12 cellular contexts compared by ENCODE assay signal in the genomic region with DNA sequence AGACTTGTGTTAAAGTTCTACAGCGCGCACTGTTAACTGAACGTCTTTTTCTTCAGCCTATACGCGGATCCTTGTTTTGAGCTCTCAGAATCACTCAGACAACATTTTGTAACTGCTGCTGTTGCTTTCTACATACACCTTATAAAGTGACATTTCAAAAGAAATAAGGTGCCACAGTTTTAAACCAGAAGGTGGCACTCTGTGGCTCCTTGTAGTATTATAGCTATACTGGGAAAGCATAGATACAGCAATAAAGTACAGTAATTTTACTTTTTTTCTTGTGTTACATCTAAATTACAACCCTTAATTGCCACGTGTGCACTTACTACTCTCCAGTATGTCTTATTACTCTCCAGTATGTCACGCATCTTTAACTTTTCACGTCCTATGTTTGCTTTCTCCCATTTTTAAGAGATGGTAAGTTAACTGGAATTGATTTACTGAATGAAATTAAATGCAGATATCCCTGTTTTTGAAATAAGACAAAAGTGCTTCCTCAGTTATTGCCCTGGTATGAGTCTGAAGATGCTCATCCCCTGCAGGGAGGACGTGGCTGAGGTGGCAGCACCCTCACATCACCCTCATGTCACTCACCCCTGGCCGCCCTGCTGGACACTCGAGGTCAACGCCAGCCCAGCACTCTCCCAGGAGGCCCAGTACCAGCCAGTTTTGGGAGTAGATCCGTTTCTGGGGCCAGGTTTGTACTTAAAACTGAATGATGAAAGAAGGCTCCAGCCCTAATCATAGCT. TPM values are rescaled to one million over a fixed set of nuclear protein-coding genes. Genes with fewer than 3 reads are reported as not detected.
DNase-seq lines count a peak whose midpoint lies in the region; ATAC-seq, FAIRE-seq and TF ChIP-seq lines count a peak whose summit lies in the region.
"Had no signal": no experiment of that assay in that cellular context is flagged by ENCODE, and none has a peak within 500 bp of the region (broad histone marks: within the 10 kb centered on the region; RNA-seq: fewer than 3 reads in every experiment).

No MANE protein-coding gene starts in this region.

- no peak overlapping the region for H3K27ac Mint-ChIP-seq in activated T-helper 1 cell treated with anti-CD3 and anti-CD28 coated beads, Interleukin-12 subunit alpha, Interleukin-12 subunit beta, Interleukin-2, Interleukin-4 antibody, amounts not matched to agents 30 ng/mL and 10 ng/mL and 1 ng/mL, durations not matched to agents 14 hours and 24 hours and 36 hours
- H3K27ac Mint-ChIP-seq: T-helper 2 cell treated with Interferon-gamma antibody and Interleukin-4, amounts not matched to agents 5 μg/mL and 100 μg/mL, for 36 hours had no signal

- H3K27ac ChIP-seq in A549 (no peak overlapping the region), SK-N-SH (ENCODE audit: low read depth in 2 of 2, low read length in 1 of 2) (no peak overlapping the region)
- H3K27ac ChIP-seq: sigmoid colon had no signal

- no peaks in the 10 kb centered on the region for H3K4me1 ChIP-seq in A549
- peaks cover 0 to 9% of the 10 kb centered on the region in 2 experiments; a peak in 1 of 4 replicates for H3K4me1 ChIP-seq in SK-N-SH (ENCODE audit: control insufficient read depth in 1 of 2, insufficient read depth in 2 of 2, low read depth in 1 of 2, low read length in 1 of 2)
- H3K4me1 ChIP-seq: sigmoid colon had no signal

- no peaks in the 10 kb centered on the region for H3K9me3 Mint-ChIP-seq in activated T-helper 1 cell treated with anti-CD3 and anti-CD28 coated beads, Interleukin-12 subunit alpha, Interleukin-12 subunit beta, Interleukin-2, Interleukin-4 antibody, amounts not matched to agents 30 ng/mL and 10 ng/mL and 1 ng/mL, durations not matched to agents 14 hours and 24 hours and 36 hours
- H3K9me3 Mint-ChIP-seq: IgD-negative memory B cell; T-helper 2 cell treated with Interferon-gamma antibody and Interleukin-4, amounts not matched to agents 5 μg/mL and 100 μg/mL, for 36 hours had no signal

- no peaks in the 10 kb centered on the region for H3K4me1 Mint-ChIP-seq in activated T-helper 1 cell treated with anti-CD3 and anti-CD28 coated beads, Interleukin-12 subunit alpha, Interleukin-12 subunit beta, Interleukin-2, Interleukin-4 antibody, amounts not matched to agents 30 ng/mL and 10 ng/mL and 1 ng/mL, durations not matched to agents 14 hours and 24 hours and 36 hours (ENCODE audit: low read depth)
- H3K4me1 Mint-ChIP-seq: IgD-negative memory B cell had no signal

- TF ChIP-seq POLR2A in A549 (IDR thresholded peaks at IDR 0.05; ENCODE audit: low read length), result no peak

- DNase-seq in A549 (ENCODE audit: low read depth in 1 of 2, low spot score in 1 of 2) (peak; percentile 49 to 61), SK-N-SH (peak; percentile 65), iPS-NIHi11 (ENCODE audit: low spot score) (peak; percentile 53), middle frontal gyrus (ENCODE audit: extremely low spot score, low spot score) (no peak)
- DNase-seq in activated T-helper 1 cell treated with anti-CD3 and anti-CD28 coated beads, Interleukin-12 subunit alpha, Interleukin-12 subunit beta, Interleukin-2, Interleukin-4 antibody, amounts not matched to agents 30 ng/mL and 10 ng/mL and 1 ng/mL, durations not matched to agents 14 hours and 24 hours and 36 hours (ENCODE audit: low spot score), result no peak
- DNase-seq: sigmoid colon had no signal

- no peaks in the 10 kb centered on the region; the same call in 1 of the 2 replicates for H3K79me2 ChIP-seq in SK-N-SH (ENCODE audit: insufficient read depth)

- H3K27me3 ChIP-seq in SK-N-SH (ENCODE audit: insufficient read depth), result no peaks in the 10 kb centered on the region
- H3K27me3 ChIP-seq: sigmoid colon had no signal

- peaks cover 38% of the 10 kb centered on the region for H3K36me3 Mint-ChIP-seq in activated T-helper 1 cell treated with anti-CD3 and anti-CD28 coated beads, Interleukin-12 subunit alpha, Interleukin-12 subunit beta, Interleukin-2, Interleukin-4 antibody, amounts not matched to agents 30 ng/mL and 10 ng/mL and 1 ng/mL, durations not matched to agents 14 hours and 24 hours and 36 hours (ENCODE audit: low read depth)

- H3K4me3 ChIP-seq in A549, result no peak overlapping the region
- no peak overlapping the region for H3K4me3 ChIP-seq in SK-N-SH (ENCODE audit: low read depth in 2 of 2, low read length in 1 of 2)
- H3K4me3 ChIP-seq: sigmoid colon had no signal

- H4K20me1 ChIP-seq in SK-N-SH (ENCODE audit: insufficient read depth), result 0 out of 2 replicates have a peak, but pooled peaks cover 5% of the 10 kb centered on the region

- H3K9me2 ChIP-seq in SK-N-SH, result no peaks in the 10 kb centered on the region

- POLR2A ChIA-PET in A549 (lab: Yijun Ruan, JAX), result no interaction called here
- POLR2A ChIA-PET in SK-N-SH (lab: Yijun Ruan, JAX), result no interaction called here

- H3K9ac ChIP-seq in SK-N-SH, result no peak overlapping the region

- TF ChIP-seq EP300 in A549 (IDR thresholded peaks at IDR 0.05), result no peak
- no peak for TF ChIP-seq EP300 in SK-N-SH (IDR thresholded peaks at IDR 0.05; ENCODE audit: borderline replicate concordance in 1 of 2, low read depth in 1 of 2, low read length in 1 of 2)

- peaks cover 44 to 49% of the 10 kb centered on the region in 2 experiments for H3K36me3 ChIP-seq in SK-N-SH (replicated peaks in 1 of 2; ENCODE audit: control insufficient read depth in 1 of 2, insufficient read depth in 2 of 2, low read length in 1 of 2)

- WGBS in A549 (ENCODE audit: missing lambda C conversion rate), result 74% methylated on average over 13 of the region's 13 CpGs
- 90% methylated on average over 12 of the region's 13 CpGs for WGBS in SK-N-SH (ENCODE audit: low lambda C conversion rate)

- H3K9me3 ChIP-seq in A549 (no peaks in the 10 kb centered on the region), SK-N-SH (no peaks in the 10 kb centered on the region)
- H3K9me3 ChIP-seq: sigmoid colon had no signal

- H2AFZ ChIP-seq in SK-N-SH (ENCODE audit: low read depth), result no peak overlapping the region

- TF ChIP-seq CTCF in A549 (IDR thresholded peaks at IDR 0.05) (peak; percentile 40; the same call in 2 of the 3 replicates), GM12872 (IDR thresholded peaks at IDR 0.05; ENCODE audit: insufficient read depth, low read depth, low read length) (peak; percentile 28; the same call in 2 of the 3 replicates), SK-N-SH (IDR thresholded peaks at IDR 0.05) (peak; percentile 39; the same call in 1 of the 2 replicates)

- ATAC-seq in A549 (peak; percentile 94 to 95), HG02885 (IDR thresholded peaks at IDR 0.05; ENCODE audit: poor library complexity, unreplicated experiment) (no peak), HG03280 (IDR thresholded peaks at IDR 0.05; ENCODE audit: unreplicated experiment) (no peak)

- no peak for FAIRE-seq in A549 (lab: Jason Lieb, UNC)
- FAIRE-seq: G401.6 had no signal

- no peak overlapping the region for H3K4me2 ChIP-seq in A549
- no peak overlapping the region for H3K4me2 ChIP-seq in SK-N-SH

- peaks cover 8% of the 10 kb centered on the region for H3F3A ChIP-seq in SK-N-SH (replicated peaks; ENCODE audit: insufficient read depth)

- intact Hi-C loops in activated T-helper 1 cell treated with anti-CD3 and anti-CD28 coated beads, Interleukin-12 subunit alpha, Interleukin-12 subunit beta, Interleukin-2, Interleukin-4 antibody, amounts not matched to agents 30 ng/mL and 10 ng/mL and 1 ng/mL, durations not matched to agents 14 hours and 24 hours and 36 hours (cut with micrococcal nuclease), result no loop called here

- TF ChIP-seq RAD21 in A549 (conservative IDR thresholded peaks at IDR 0.05 in 1 of 2, IDR thresholded peaks at IDR 0.05 in 1 of 2) (peak in 1 of 2 experiments; percentile 24; a peak in 1 of 5 replicates), SK-N-SH (IDR thresholded peaks at IDR 0.05; ENCODE audit: low read length) (no peak)

- no peak overlapping the region for H3K4me3 Mint-ChIP-seq in activated T-helper 1 cell treated with anti-CD3 and anti-CD28 coated beads, Interleukin-12 subunit alpha, Interleukin-12 subunit beta, Interleukin-2, Interleukin-4 antibody, amounts not matched to agents 30 ng/mL and 10 ng/mL and 1 ng/mL, durations not matched to agents 14 hours and 24 hours and 36 hours
- H3K4me3 Mint-ChIP-seq: IgD-negative memory B cell; T-helper 2 cell treated with Interferon-gamma antibody and Interleukin-4, amounts not matched to agents 5 μg/mL and 100 μg/mL, for 36 hours had no signal

- no peaks in the 10 kb centered on the region for H3K27me3 Mint-ChIP-seq in activated T-helper 1 cell treated with anti-CD3 and anti-CD28 coated beads, Interleukin-12 subunit alpha, Interleukin-12 subunit beta, Interleukin-2, Interleukin-4 antibody, amounts not matched to agents 30 ng/mL and 10 ng/mL and 1 ng/mL, durations not matched to agents 14 hours and 24 hours and 36 hours (ENCODE audit: insufficient read depth)
- H3K27me3 Mint-ChIP-seq: IgD-negative memory B cell had no signal

- CTCF ChIA-PET in A549 (lab: Yijun Ruan, JAX), result interaction anchor here (0.8 to 2.4 kb wide), 4 partner anchors 11 to 581 kb away, joined by 3 to 13 read pairs (median 4); a partner anchor contains a TSS
- CTCF ChIA-PET in SK-N-SH (lab: Yijun Ruan, JAX), result interaction anchor here (1.0 to 3.2 kb wide), 6 partner anchors 10 to 449 kb away, joined by 3 to 12 read pairs (median 4); a partner anchor contains a TSS

TF ChIP-seq in A549, 52 proteins besides CTCF, POLR2A, EP300 and RAD21 (continues in another document):
- TF ChIP-seq NFE2L2 (conservative IDR thresholded peaks at IDR 0.05; ENCODE audit: low read length) (no peak), CHD4 (IDR thresholded peaks at IDR 0.05; ENCODE audit: borderline replicate concordance) (no peak), CHD2 (IDR thresholded peaks at IDR 0.05; ENCODE audit: low read length, partially characterized antibody) (no peak)

TF ChIP-seq in SK-N-SH, 30 proteins besides CTCF, POLR2A, EP300 and RAD21 (continues in another document):
- no peak for TF ChIP-seq FOXJ3 (CRISPR knock-in tag; IDR thresholded peaks at IDR 0.05)
- TF ChIP-seq MXI1 (IDR thresholded peaks at IDR 0.05; ENCODE audit: low read depth, low read length), result no peak

RNA-seq across cellular contexts. Expression of a gene that starts 37.8 kb away (rescaled TPM):
- polyA plus RNA-seq in A549 (2011; rRNA removed) (137 and 179 TPM in 2 replicates), A549 (2017; fragmentation: RNase III; extraction: RNeasy Plus Mini Kit Qiagen cat#74134 plus additional on column Dnase treatment) (90.1 to 91.7 TPM (median 90.5 TPM) in 3 replicates), SK-N-SH (2012; rRNA removed) (127 and 148 TPM in 2 replicates)
- 98.1 and 112 TPM in 2 replicates for polyA plus RNA-seq in A549 (2012; cell fraction: cytosol; rRNA removed)
- 85.7 and 89.3 TPM in 2 replicates for polyA plus RNA-seq in A549 (2012; cell fraction: nucleus; rRNA removed)
- polyA minus RNA-seq in A549 (2011; rRNA and poly(A)+ RNA removed), result 98.7 and 108 TPM in 2 replicates
- 111 and 119 TPM in 2 replicates for polyA plus RNA-seq in SK-N-SH (2012; cell fraction: cytosol; rRNA removed)
- polyA plus RNA-seq in SK-N-SH (2012; cell fraction: nucleus; rRNA removed), result 62.1 and 103 TPM in 2 replicates
- total RNA-seq in activated T-helper 1 cell treated with anti-CD3 and anti-CD28 coated beads, Interleukin-12 subunit alpha, Interleukin-12 subunit beta, Interleukin-2, Interleukin-4 antibody, amounts not matched to agents 30 ng/mL and 10 ng/mL and 1 ng/mL, durations not matched to agents 14 hours and 24 hours and 36 hours, result 99.5 and 104 TPM in 2 replicates

Comparison
In these comparisons a context has a peak if more than half of its experiments do, and no peak if none do; other contexts are left out.
1. ATAC-seq: peak in A549 (2 of 2); none in HG02885 (single experiment) and HG03280 (single experiment).
2. DNase-seq: peak in A549 (2 of 2), SK-N-SH (single experiment) and iPS-NIHi11 (single experiment); none in activated T-helper 1 cell treated with anti-CD3 and anti-CD28 coated beads, Interleukin-12 subunit alpha, Interleukin-12 subunit beta, Interleukin-2, Interleukin-4 antibody, amounts not matched to agents 30 ng/mL and 10 ng/mL and 1 ng/mL, durations not matched to agents 14 hours and 24 hours and 36 hours (single experiment) and middle frontal gyrus (single experiment).
3. Peak in every context shown above with its lines, with median percentiles within 50 percentile points of each other: CTCF ChIP-seq.